ENCODE assay signal across 8 cellular contexts in the genomic region with DNA sequence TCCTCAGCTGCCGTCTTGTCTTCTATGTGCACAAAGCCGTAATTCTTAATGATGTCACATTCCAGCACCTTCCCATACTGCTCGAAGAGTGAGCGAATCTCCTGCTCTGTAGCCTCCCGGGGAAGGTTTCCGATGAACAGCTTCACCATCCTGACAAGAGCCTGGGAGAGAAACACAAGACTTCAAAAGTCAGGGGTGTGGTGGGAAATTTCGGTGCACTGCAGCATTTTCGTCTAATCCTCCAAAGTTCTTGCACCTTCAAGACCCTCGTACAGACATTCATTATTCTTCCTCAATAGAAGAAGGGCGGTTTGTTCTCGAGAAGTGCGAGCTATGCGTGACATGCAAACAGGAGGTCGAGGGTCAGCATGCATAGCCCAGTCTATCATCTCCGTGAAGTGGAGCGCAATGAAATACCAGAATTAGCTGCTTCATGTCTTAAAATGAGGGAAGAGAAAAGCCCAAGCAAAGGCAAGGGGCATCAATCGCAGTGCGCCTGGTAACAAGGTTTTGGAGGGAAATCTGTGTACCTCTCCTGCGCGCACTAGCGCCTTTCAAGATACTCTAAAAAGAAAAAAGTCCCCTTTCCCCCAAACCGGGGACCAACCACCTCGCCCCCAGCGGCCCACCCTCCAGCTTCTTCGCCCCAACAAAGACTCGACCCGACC. TPM values are rescaled to one million over a fixed set of nuclear protein-coding genes. Genes with fewer than 3 reads are reported as not detected.
DNase-seq lines count a peak whose midpoint lies in the region; ATAC-seq and TF ChIP-seq lines count a peak whose summit lies in the region.

No MANE protein-coding gene starts in this region.

- CTCF ChIA-PET in naive thymus-derived CD4-positive, alpha-beta T cell (lab: Charles Lee), result interaction anchor here (1.0 to 6.0 kb wide), 12 partner anchors 11 to 269 kb away, joined by 3 to 137 read pairs (median 10); partner anchors contain the start of genes CTSF, DPP3, NPAS4 and RBM14
- CTCF ChIA-PET in GM10248 (lab: Yijun Ruan, JAX), result interaction anchor here (0.6 to 4.8 kb wide), 31 partner anchors 9 to 291 kb away, joined by 3 to 103 read pairs (median 9); partner anchors contain the start of genes BBS1, CCDC87, CCS and CTSF

- H3K27ac ChIP-seq in HUES64 (ENCODE audit: low read depth, low read length), result peak overlapping the region; percentile 95
- peak overlapping the region; percentile 91 to 93 for H3K27ac ChIP-seq in coronary artery
- H3K27ac ChIP-seq in naive thymus-derived CD4-positive, alpha-beta T cell (ENCODE audit: low read depth, low read length), result peak overlapping the region; percentile 95

- H3K9me3 Mint-ChIP-seq in naive thymus-derived CD4-positive, alpha-beta T cell, result no peaks in the 10 kb centered on the region

- H3K9me3 ChIP-seq in BE2C, result no peaks in the 10 kb centered on the region
- H3K9me3 ChIP-seq in HUES64 (ENCODE audit: insufficient read depth, low read depth, low read length), result no peaks in the 10 kb centered on the region
- H3K9me3 ChIP-seq in naive thymus-derived CD4-positive, alpha-beta T cell (ENCODE audit: control insufficient read depth in 2 of 3, low read length in 3 of 3), result no peaks in the 10 kb centered on the region

- H3K36me3 ChIP-seq in BE2C (peaks cover 18% of the 10 kb centered on the region), HUES64 (ENCODE audit: insufficient read depth, low read length) (peaks cover 19% of the 10 kb centered on the region)
- H3K36me3 ChIP-seq in naive thymus-derived CD4-positive, alpha-beta T cell (ENCODE audit: control insufficient read depth in 2 of 3, insufficient read depth in 3 of 3, low read length in 3 of 3), result no peaks in the 10 kb centered on the region

- 21% methylated on average over 25 of the region's 27 CpGs for WGBS in HUES64

- no peaks in the 10 kb centered on the region for H3K4me1 ChIP-seq in BE2C
- H3K4me1 ChIP-seq in HUES64 (ENCODE audit: insufficient read depth, low read length), result peaks cover 16% of the 10 kb centered on the region; the same call in 1 of the 2 replicates
- H3K4me1 ChIP-seq in naive thymus-derived CD4-positive, alpha-beta T cell (ENCODE audit: control insufficient read depth in 2 of 2, insufficient read depth in 2 of 2, low read length in 2 of 2), result peaks cover 23 to 31% of the 10 kb centered on the region in 2 donors

- peaks cover 0 to 13% (median 0%) of the 10 kb centered on the region in 5 donors for H3K36me3 Mint-ChIP-seq in naive thymus-derived CD4-positive, alpha-beta T cell

- H3K9ac ChIP-seq in HUES64 (ENCODE audit: low read depth, low read length), result peak overlapping the region; percentile 91

- DNase-seq in BE2C (no peak), coronary artery (ENCODE audit: low spot score) (peak; percentile 52), GM10248 (ENCODE audit: extremely low spot score) (no peak), COR-L47 (lab: John Stamatoyannopoulos, UW) (no peak)
- no peak for DNase-seq in naive thymus-derived CD4-positive, alpha-beta T cell

- no peaks in the 10 kb centered on the region for H3K27me3 Mint-ChIP-seq in naive thymus-derived CD4-positive, alpha-beta T cell

- peaks cover 21 to 52% (median 40%) of the 10 kb centered on the region in 7 donors for H3K4me1 Mint-ChIP-seq in naive thymus-derived CD4-positive, alpha-beta T cell

- peak overlapping the region; percentile 87 to 98 (median 96) for H3K4me3 Mint-ChIP-seq in naive thymus-derived CD4-positive, alpha-beta T cell

- H3K27me3 ChIP-seq in BE2C, result no peaks in the 10 kb centered on the region
- no peaks in the 10 kb centered on the region for H3K27me3 ChIP-seq in HUES64 (ENCODE audit: insufficient read depth, low read length)
- no peaks in the 10 kb centered on the region for H3K27me3 ChIP-seq in naive thymus-derived CD4-positive, alpha-beta T cell (ENCODE audit: control insufficient read depth in 2 of 2, insufficient read depth in 2 of 2, low read length in 2 of 2)

- ATAC-seq in naive thymus-derived CD4-positive, alpha-beta T cell, result no peak
- ATAC-seq in GM19035 (IDR thresholded peaks at IDR 0.05; ENCODE audit: unreplicated experiment) (no peak), GM18511 (IDR thresholded peaks at IDR 0.05; ENCODE audit: unreplicated experiment) (no peak)

- H3K4me3 ChIP-seq in BE2C (ENCODE audit: low read depth, low read length), result peak overlapping the region; percentile 59
- H3K4me3 ChIP-seq in HUES64 (ENCODE audit: low read length), result peak overlapping the region; percentile 87
- H3K4me3 ChIP-seq in coronary artery, result peak overlapping the region; percentile 75
- H3K4me3 ChIP-seq in naive thymus-derived CD4-positive, alpha-beta T cell (ENCODE audit: low read length), result peak overlapping the region; percentile 100

- TF ChIP-seq CTCF in BE2C (IDR thresholded peaks at IDR 0.05; ENCODE audit: low read depth, low read length), result no peak
- TF ChIP-seq CTCF in coronary artery (IDR thresholded peaks at IDR 0.05), result no peak
- TF ChIP-seq CTCF in GM10248 (IDR thresholded peaks at IDR 0.05; ENCODE audit: control extremely low read depth, extremely low read depth, low read depth, missing control alignments), result no peak

- H3K27ac Mint-ChIP-seq in naive thymus-derived CD4-positive, alpha-beta T cell, result peak overlapping the region; percentile 94 to 100 (median 99)

- POLR2A ChIA-PET in naive thymus-derived CD4-positive, alpha-beta T cell (lab: Charles Lee), result interaction anchor here (0.6 to 4.1 kb wide), 28 partner anchors 11 to 1403 kb away, joined by 3 to 68 read pairs (median 6); partner anchors contain the start of genes ACTN3, BBS1, BRMS1 and CCDC87
- POLR2A ChIA-PET in GM10248 (lab: Yijun Ruan, JAX), result interaction anchor here (0.6 to 2.2 kb wide), 10 partner anchors 17 to 365 kb away, joined by 3 to 12 read pairs (median 4); partner anchors contain the start of genes CCDC87, RBM14, RBM4 and ZDHHC24

- intact Hi-C loops in naive thymus-derived CD4-positive, alpha-beta T cell (cut with micrococcal nuclease), result loop anchor here (1.0 to 5.0 kb wide), 8 partner anchors 39 to 805 kb away; partner anchors contain the start of genes ACTN3 (in 2 of the 2), RBM14 (in 2 of the 2), RBM4 (in 2 of the 2) and ZDHHC24 (in 2 of the 2)

RNA-seq across cellular contexts. Expression of gene RBM4B, which starts 0.6 kb away (rescaled TPM):
- polyA plus RNA-seq in BE2C (2012; ENCODE audit: insufficient read depth, insufficient read length, low read depth), result 27.9 TPM
- polyA plus RNA-seq in HUES64 (2013, experiment 1 of 2), result 29.2 TPM
- polyA plus RNA-seq in HUES64 (2013, experiment 2 of 2), result 29.4 TPM
- 10 to 100 TPM in 4 of 5 experiments, 1 to 10 TPM in 1; 9.8 to 27.2 (median 19.7) TPM for total RNA-seq in naive thymus-derived CD4-positive, alpha-beta T cell
- 10 to 100 TPM; 12.3 to 23.3 TPM for polyA plus RNA-seq in naive thymus-derived CD4-positive, alpha-beta T cell

RNA-seq across cellular contexts. Expression of gene RBM4, which starts 38.6 kb away (rescaled TPM):
- 307 TPM for polyA plus RNA-seq in BE2C (2012; ENCODE audit: insufficient read depth, insufficient read length, low read depth)
- 170 TPM for polyA plus RNA-seq in HUES64 (2013, experiment 1 of 2)
- polyA plus RNA-seq in HUES64 (2013, experiment 2 of 2), result 152 TPM
- 100 to 1,000 TPM; 139 to 239 (median 198) TPM for total RNA-seq in naive thymus-derived CD4-positive, alpha-beta T cell
- polyA plus RNA-seq in naive thymus-derived CD4-positive, alpha-beta T cell, result 100 to 1,000 TPM; 266 to 284 TPM

RNA-seq across cellular contexts. Expression of gene SPTBN2, which starts 52.0 kb away (rescaled TPM):
- polyA plus RNA-seq in BE2C (2012; ENCODE audit: insufficient read depth, insufficient read length, low read depth), result 40.4 TPM
- 26.6 TPM for polyA plus RNA-seq in HUES64 (2013, experiment 1 of 2)
- polyA plus RNA-seq in HUES64 (2013, experiment 2 of 2), result 23.0 TPM
- under 1 TPM in 3 of 5 experiments, not detected in 2; 0.02 to 0.98 (median 0.03) TPM for total RNA-seq in naive thymus-derived CD4-positive, alpha-beta T cell
- under 1 TPM in 1 of 2 donors, not detected in 1; 0.22 TPM for polyA plus RNA-seq in naive thymus-derived CD4-positive, alpha-beta T cell
